In the genomic region with DNA sequence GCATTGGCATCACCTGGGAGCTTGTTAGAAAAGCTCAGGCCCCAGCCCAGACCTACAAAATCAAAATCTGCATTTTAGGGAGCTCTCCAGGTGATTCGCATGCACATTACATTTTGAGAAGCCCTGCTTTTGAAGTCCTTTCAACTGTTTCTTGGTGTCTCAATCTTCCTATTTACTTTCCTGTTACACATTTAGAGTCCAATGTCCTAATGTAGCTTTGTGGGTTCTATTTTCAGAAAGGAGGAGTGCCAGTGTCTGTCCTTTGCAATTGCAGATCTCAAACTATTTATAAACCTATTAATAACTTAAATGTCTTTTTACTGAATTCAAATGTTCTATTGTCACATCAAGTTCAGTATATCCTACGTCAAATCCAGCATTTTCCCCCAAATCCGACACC, we compare ENCODE assay signal across 35 cellular contexts. TPM values are rescaled to one million over a fixed set of nuclear protein-coding genes. Genes with fewer than 3 reads are reported as not detected.
"Had no signal": no experiment of that assay in that cellular context is flagged by ENCODE, and none has a peak within 500 bp of the region (broad histone marks: within the 10 kb centered on the region; RNA-seq: fewer than 3 reads in every experiment).

No MANE protein-coding gene starts in this region.

- ATAC-seq: activated CD8-positive, alpha-beta memory T cell treated with anti-CD3 and anti-CD28 coated beads, Interleukin-2, amount 10 ng/mL, durations not matched to agents 7 days and 5 days; activated CD8-positive, alpha-beta T cell treated with anti-CD3 and anti-CD28 coated beads, Interleukin-2, amount 10 ng/mL, durations not matched to agents 7 days and 5 days; activated naive CD4-positive, alpha-beta T cell treated with anti-CD3 and anti-CD28 coated beads, Interleukin-2, amount 50 U/mL, for 72 hours; body of pancreas had no signal

- H3K9me3 ChIP-seq: adrenal gland, body of pancreas had no signal

- H3K27ac ChIP-seq: adrenal gland, body of pancreas, brain microvascular endothelial cell, breast epithelium, VCaP had no signal

- DNase-seq: activated B cell treated with CpG ODN at 0.5 μM for 24 hours; activated CD4-positive, alpha-beta memory T cell treated with anti-CD3 and anti-CD28 coated beads, Interleukin-2, amount 10 ng/mL, durations not matched to agents 7 days and 5 days; activated CD4-positive, alpha-beta T cell treated with anti-CD3 and anti-CD28 coated beads for 4 hours; activated CD4-positive, alpha-beta T cell treated with anti-CD3 and anti-CD28 coated beads, Interleukin-2, amount 10 ng/mL, durations not matched to agents 24 days and 14 days; activated CD4-positive, alpha-beta T cell treated with anti-CD3 and anti-CD28 coated beads, Interleukin-2, amount 50 U/mL, for 1 hour; activated CD4-positive, alpha-beta T cell treated with anti-CD3 and anti-CD28 coated beads, Interleukin-2, amount 50 U/mL, for 48 hours; activated CD4-positive, CD25-positive, alpha-beta regulatory T cell treated with anti-CD3 and anti-CD28 coated beads, Interleukin-2, amount 50 U/mL, for 72 hours; activated CD8-positive, alpha-beta memory T cell treated with anti-CD3 and anti-CD28 coated beads for 24 hours; activated CD8-positive, alpha-beta memory T cell treated with anti-CD3 and anti-CD28 coated beads, Interleukin-2, amount 10 ng/mL, durations not matched to agents 7 days and 5 days; activated CD8-positive, alpha-beta memory T cell treated with anti-CD3 and anti-CD28 coated beads, Interleukin-2, amount 50 U/mL, for 48 hours; activated CD8-positive, alpha-beta T cell treated with anti-CD3 and anti-CD28 coated beads, Interleukin-2, amount 10 ng/mL, durations not matched to agents 7 days and 5 days; activated effector memory CD4-positive, alpha-beta T cell treated with anti-CD3 and anti-CD28 coated beads, Interleukin-2, amount 50 U/mL, for 16 hours; activated gamma-delta T cell treated with Interleukin-2 at 50 U/mL for 16 hours; activated naive CD4-positive, alpha-beta T cell; activated naive CD4-positive, alpha-beta T cell treated with anti-CD3 and anti-CD28 coated beads for 36 hours; activated naive CD4-positive, alpha-beta T cell treated with anti-CD3 and anti-CD28 coated beads, Interleukin-2, amount 50 U/mL, for 16 hours; activated naive CD8-positive, alpha-beta T cell treated with anti-CD3 and anti-CD28 coated beads for 36 hours; activated T-cell treated with anti-CD3 and anti-CD28 coated beads, Interleukin-2, amount 50 U/mL, for 24 hours; activated T-cell treated with anti-CD3 and anti-CD28 coated beads, Interleukin-2, amount 50 U/mL, for 48 hours; adrenal gland; amniotic stem cell; aorta; body of pancreas; brain microvascular endothelial cell; central memory CD4-positive, alpha-beta T cell; SW 1271; T-helper 1 cell; T-helper 2 cell; T-helper 9 cell had no signal

- FAIRE-seq: astrocyte, TTC549 had no signal

- H3K4me1 ChIP-seq: adrenal gland, body of pancreas, breast epithelium had no signal

- H3K27me3 ChIP-seq: adrenal gland, body of pancreas, brain microvascular endothelial cell, breast epithelium had no signal

- H3K4me3 ChIP-seq: adrenal gland, body of pancreas, breast epithelium had no signal

- H3K36me3 ChIP-seq: adrenal gland, brain microvascular endothelial cell, breast epithelium had no signal

RNA-seq across cellular contexts. Expression of gene MYRIP, which starts 27.8 kb away (rescaled TPM):
- total RNA-seq: activated CD4-positive, alpha-beta memory T cell treated with anti-CD3 and anti-CD28 coated beads, Interleukin-2, amount 10 ng/mL, durations not matched to agents 7 days and 5 days; activated CD4-positive, alpha-beta T cell treated with anti-CD3 and anti-CD28 coated beads, Interleukin-2, amount 10 ng/mL, durations not matched to agents 24 days and 14 days; activated CD8-positive, alpha-beta memory T cell treated with anti-CD3 and anti-CD28 coated beads, Interleukin-2, amount 10 ng/mL, durations not matched to agents 7 days and 5 days; activated CD8-positive, alpha-beta T cell treated with anti-CD3 and anti-CD28 coated beads, Interleukin-2, amount 10 ng/mL, durations not matched to agents 7 days and 5 days; activated naive CD4-positive, alpha-beta T cell treated with anti-CD3 and anti-CD28 coated beads for 36 hours; activated naive CD4-positive, alpha-beta T cell treated with anti-CD3 and anti-CD28 coated beads, Interleukin-2, amount 50 U/mL, for 72 hours; activated naive CD8-positive, alpha-beta T cell treated with anti-CD3 and anti-CD28 coated beads for 36 hours; activated T-helper 2 cell treated with anti-CD3 and anti-CD28 coated beads, Interferon-gamma antibody, Interleukin-2, Interleukin-4, amounts not matched to agents 10 μg/mL and 5 μg/mL and 100 μg/mL, durations not matched to agents 14 hours and 24 hours and 36 hours had no signal
